In the genomic region with DNA sequence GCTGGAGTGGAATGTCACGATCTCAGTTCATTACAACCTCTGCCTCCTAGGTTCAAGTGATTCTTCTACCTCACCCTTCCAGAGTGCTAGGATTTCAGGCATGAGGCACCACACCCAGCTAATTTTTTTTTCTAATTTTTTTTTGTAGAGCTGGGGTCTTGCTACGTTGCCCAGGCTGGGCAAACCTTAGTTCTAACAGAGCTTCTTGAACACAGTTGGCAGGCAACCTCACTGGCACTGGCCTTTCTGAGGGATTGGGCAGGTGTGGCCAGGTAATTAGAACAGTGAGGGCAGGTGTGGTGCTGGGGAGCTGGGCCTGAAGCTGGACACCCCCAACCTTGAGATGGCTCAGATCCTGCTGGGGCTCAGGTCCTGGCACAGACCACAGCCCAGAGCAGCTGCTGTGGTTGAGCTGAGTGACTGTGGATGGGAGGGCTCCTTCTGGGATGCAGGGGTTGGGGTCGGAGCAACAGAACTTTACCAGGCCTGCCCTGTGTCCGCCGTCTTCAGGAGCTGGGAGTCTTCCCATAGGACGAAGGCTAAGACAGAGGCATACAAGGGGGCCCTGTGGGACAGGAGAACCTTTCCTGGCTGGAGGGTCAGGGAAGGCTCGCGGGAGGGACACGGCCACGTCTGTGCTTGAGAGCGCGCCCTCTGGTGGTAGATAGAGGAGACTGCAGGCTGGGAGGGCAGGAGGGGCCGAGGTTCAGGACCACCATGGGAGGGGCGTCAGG, we compare ENCODE assay signal across 8 cellular contexts. TPM values are rescaled to one million over a fixed set of nuclear protein-coding genes. Genes with fewer than 3 reads are reported as not detected.
DNase-seq lines count a peak whose midpoint lies in the region; ATAC-seq and TF ChIP-seq lines count a peak whose summit lies in the region.

No MANE protein-coding gene starts in this region.

- peak in 1 of 2 donors; percentile 47 for ATAC-seq in CD4-positive, CD25-positive, alpha-beta regulatory T cell (ENCODE audit: low read depth in 2 of 2)
- ATAC-seq in activated CD8-positive, alpha-beta memory T cell treated with anti-CD3 and anti-CD28 coated beads, Interleukin-2, amount 10 ng/mL, durations not matched to agents 7 days and 5 days = peak; percentile 60
- ATAC-seq in GM18861 (IDR thresholded peaks at IDR 0.05; ENCODE audit: unreplicated experiment) = no peak

- H3K4me3 ChIP-seq in CD4-positive, CD25-positive, alpha-beta regulatory T cell (ENCODE audit: low read depth, low read length) = no peak overlapping the region
- no peak overlapping the region for H3K4me3 ChIP-seq in esophagus muscularis mucosa
- H3K4me3 ChIP-seq in parathyroid adenoma (ENCODE audit: low read depth, low read length) = no peak overlapping the region

- H2AFZ ChIP-seq in parathyroid adenoma = peak overlapping the region; percentile 31

- peak overlapping the region; percentile 38 to 75 (median 62) for H3K27ac Mint-ChIP-seq in CD4-positive, CD25-positive, alpha-beta regulatory T cell
- H3K27ac Mint-ChIP-seq in activated CD8-positive, alpha-beta memory T cell treated with anti-CD3 and anti-CD28 coated beads, Interleukin-2, amount 10 ng/mL, durations not matched to agents 7 days and 5 days = no peak overlapping the region

- no peak overlapping the region for H3K27ac ChIP-seq in CD4-positive, CD25-positive, alpha-beta regulatory T cell (ENCODE audit: insufficient read depth, low read length, poor library complexity, severe bottlenecking)
- H3K27ac ChIP-seq in esophagus muscularis mucosa (replicated peaks in 1 of 4) (no peak overlapping the region), parathyroid adenoma (no peak overlapping the region)

- no peaks in the 10 kb centered on the region for H3K79me2 ChIP-seq in parathyroid adenoma

- intact Hi-C loops in esophagus muscularis mucosa (cut with DNase I) = no loop called here

- WGBS in esophagus muscularis mucosa = 18% methylated on average over 14 of the region's 14 CpGs

- peaks cover 16% of the 10 kb centered on the region for H3K27me3 Mint-ChIP-seq in CD4-positive, CD25-positive, alpha-beta regulatory T cell
- peaks cover 6% of the 10 kb centered on the region for H3K27me3 Mint-ChIP-seq in activated CD8-positive, alpha-beta memory T cell treated with anti-CD3 and anti-CD28 coated beads, Interleukin-2, amount 10 ng/mL, durations not matched to agents 7 days and 5 days

- no peak overlapping the region for H3K9ac ChIP-seq in parathyroid adenoma

- H3K27me3 ChIP-seq in CD4-positive, CD25-positive, alpha-beta regulatory T cell (ENCODE audit: control insufficient read depth, insufficient read depth, low read length) = no peaks in the 10 kb centered on the region
- peaks cover 0 to 51% (median 0%) of the 10 kb centered on the region in 4 donors for H3K27me3 ChIP-seq in esophagus muscularis mucosa
- H3K27me3 ChIP-seq in parathyroid adenoma (ENCODE audit: control insufficient read depth, insufficient read depth, low read length) = no peaks in the 10 kb centered on the region

- CTCF ChIA-PET in activated CD8-positive, alpha-beta memory T cell treated with anti-CD3 and anti-CD28 coated beads, Interleukin-2, amount 10 ng/mL, durations not matched to agents 7 days and 5 days (lab: Charles Lee) = interaction anchor here (0.6 to 2.4 kb wide), 20 partner anchors 10 to 510 kb away, joined by 3 to 23 read pairs (median 4); partner anchors contain the start of gene COL26A1

- H3K9me3 Mint-ChIP-seq in CD4-positive, CD25-positive, alpha-beta regulatory T cell = peaks cover 0 to 16% (median 3%) of the 10 kb centered on the region in 7 donors
- H3K9me3 Mint-ChIP-seq in activated CD8-positive, alpha-beta memory T cell treated with anti-CD3 and anti-CD28 coated beads, Interleukin-2, amount 10 ng/mL, durations not matched to agents 7 days and 5 days (ENCODE audit: low read depth) = peaks cover 5% of the 10 kb centered on the region

- H3K4me1 Mint-ChIP-seq in CD4-positive, CD25-positive, alpha-beta regulatory T cell = peaks cover 0 to 8% (median 5%) of the 10 kb centered on the region in 4 donors
- H3K4me1 Mint-ChIP-seq in activated CD8-positive, alpha-beta memory T cell treated with anti-CD3 and anti-CD28 coated beads, Interleukin-2, amount 10 ng/mL, durations not matched to agents 7 days and 5 days = peaks cover 11% of the 10 kb centered on the region

- TF ChIP-seq EP300 in Ishikawa (IDR thresholded peaks at IDR 0.05; ENCODE audit: borderline replicate concordance) (no peak), esophagus muscularis mucosa (IDR thresholded peaks at IDR 0.05) (no peak)

- H3K9me3 ChIP-seq in CD4-positive, CD25-positive, alpha-beta regulatory T cell (ENCODE audit: control insufficient read depth in 2 of 2, low read length in 2 of 2) = peaks cover 5 to 12% of the 10 kb centered on the region in 2 experiments
- peaks cover 0 to 20% (median 17%) of the 10 kb centered on the region in 4 donors for H3K9me3 ChIP-seq in esophagus muscularis mucosa
- H3K9me3 ChIP-seq in parathyroid adenoma (ENCODE audit: control insufficient read depth, low read length) = no peaks in the 10 kb centered on the region

- peak; percentile 18 to 35 (median 23) for DNase-seq in CD4-positive, CD25-positive, alpha-beta regulatory T cell
- peak; percentile 47 for DNase-seq in activated CD8-positive, alpha-beta memory T cell treated with anti-CD3 and anti-CD28 coated beads, Interleukin-2, amount 10 ng/mL, durations not matched to agents 7 days and 5 days
- DNase-seq in esophagus muscularis mucosa (ENCODE audit: extremely low spot score) = no peak
- no peak for DNase-seq in NCI-H1105 (lab: John Stamatoyannopoulos, UW)
- no peak for DNase-seq in glomerular visceral epithelial cell (ENCODE audit: extremely low spot score)

- no peaks in the 10 kb centered on the region for H3K36me3 Mint-ChIP-seq in CD4-positive, CD25-positive, alpha-beta regulatory T cell
- H3K36me3 Mint-ChIP-seq in activated CD8-positive, alpha-beta memory T cell treated with anti-CD3 and anti-CD28 coated beads, Interleukin-2, amount 10 ng/mL, durations not matched to agents 7 days and 5 days = peaks cover 3% of the 10 kb centered on the region

- H3K4me3 Mint-ChIP-seq in CD4-positive, CD25-positive, alpha-beta regulatory T cell = peak overlapping the region in 1 of 4 donors; percentile 53
- no peak overlapping the region for H3K4me3 Mint-ChIP-seq in activated CD8-positive, alpha-beta memory T cell treated with anti-CD3 and anti-CD28 coated beads, Interleukin-2, amount 10 ng/mL, durations not matched to agents 7 days and 5 days

- H3K4me1 ChIP-seq in CD4-positive, CD25-positive, alpha-beta regulatory T cell (ENCODE audit: control insufficient read depth, insufficient read depth, low read length, poor library complexity, severe bottlenecking) = peaks cover 7% of the 10 kb centered on the region
- peaks cover 0 to 5% (median 0%) of the 10 kb centered on the region in 4 donors for H3K4me1 ChIP-seq in esophagus muscularis mucosa
- no peaks in the 10 kb centered on the region for H3K4me1 ChIP-seq in parathyroid adenoma

- H3K36me3 ChIP-seq in CD4-positive, CD25-positive, alpha-beta regulatory T cell (ENCODE audit: control insufficient read depth, insufficient read depth, low read length) = no peaks in the 10 kb centered on the region
- no peaks in the 10 kb centered on the region for H3K36me3 ChIP-seq in esophagus muscularis mucosa
- H3K36me3 ChIP-seq in parathyroid adenoma (ENCODE audit: control insufficient read depth, insufficient read depth, low read length) = no peaks in the 10 kb centered on the region

- no peak overlapping the region for H3K4me2 ChIP-seq in parathyroid adenoma (ENCODE audit: low read length)

- TF ChIP-seq CTCF in esophagus muscularis mucosa (IDR thresholded peaks at IDR 0.05) (peak; percentile 49 to 70 (median 59)), parathyroid adenoma (IDR thresholded peaks at IDR 0.05) (peak; percentile 97)

- no peak for TF ChIP-seq POLR2A in esophagus muscularis mucosa (IDR thresholded peaks at IDR 0.05; ENCODE audit: low read depth)

- TF ChIP-seq RAD21 in Ishikawa (IDR thresholded peaks at IDR 0.05; ENCODE audit: low read depth) = peak; percentile 74

TF ChIP-seq in Ishikawa, 13 proteins besides CTCF, POLR2A, EP300 and RAD21:
- no peak for TF ChIP-seq NFIC (IDR thresholded peaks at IDR 0.05)
- no peak for TF ChIP-seq YY1 (IDR thresholded peaks at IDR 0.05; ENCODE audit: low read depth)
- peak; percentile 99 for TF ChIP-seq ZBTB7A (IDR thresholded peaks at IDR 0.05; ENCODE audit: low read depth)

RNA-seq across cellular contexts. Expression of gene COL26A1, which starts 48.2 kb away (rescaled TPM):
- total RNA-seq in CD4-positive, CD25-positive, alpha-beta regulatory T cell = not detected
- not detected for polyA plus RNA-seq in CD4-positive, CD25-positive, alpha-beta regulatory T cell
- total RNA-seq in activated CD8-positive, alpha-beta memory T cell treated with anti-CD3 and anti-CD28 coated beads, Interleukin-2, amount 10 ng/mL, durations not matched to agents 7 days and 5 days = not detected
- total RNA-seq in esophagus muscularis mucosa = not detected

Comparison
In these comparisons a context has a peak if more than half of its experiments do, and no peak if none do; other contexts are left out.
1. DNase-seq: peak in CD4-positive, CD25-positive, alpha-beta regulatory T cell (3 of 3) and activated CD8-positive, alpha-beta memory T cell treated with anti-CD3 and anti-CD28 coated beads, Interleukin-2, amount 10 ng/mL, durations not matched to agents 7 days and 5 days (single experiment); none in esophagus muscularis mucosa (single experiment), NCI-H1105 (single experiment) and glomerular visceral epithelial cell (single experiment).